ENCODE assay signal across 40 cellular contexts in genomic region chr5:136408996-136409395, GRCh38. TPM values are rescaled to one million over a fixed set of nuclear protein-coding genes. Genes with fewer than 3 reads are reported as not detected.
"Had no signal": no experiment of that assay in that cellular context is flagged by ENCODE, and none has a peak within 500 bp of the region (broad histone marks: within the 10 kb centered on the region; RNA-seq: fewer than 3 reads in every experiment).

No MANE protein-coding gene starts in this region.

- H3K27ac ChIP-seq: body of pancreas, brain microvascular endothelial cell, breast epithelium, cardiac muscle cell, VCaP had no signal

- FAIRE-seq: astrocyte, TTC549 had no signal

- H3K4me1 ChIP-seq: body of pancreas, breast epithelium had no signal

- H3K4me1 Mint-ChIP-seq: activated B cell treated with CpG ODN at 0.5 μM for 24 hours; activated CD4-positive, alpha-beta T cell treated with anti-CD3 and anti-CD28 coated beads, Interleukin-2, amount 10 ng/mL, durations not matched to agents 24 days and 14 days; activated naive CD4-positive, alpha-beta T cell treated with anti-CD3 and anti-CD28 coated beads, Interleukin-2, amount 10 ng/mL, durations not matched to agents 7 days and 5 days; activated naive CD4-positive, alpha-beta T cell treated with anti-CD3 and anti-CD28 coated beads, Interleukin-2, amount 50 U/mL, for 24 hours; activated naive CD8-positive, alpha-beta T cell treated with anti-CD3 and anti-CD28 coated beads, Interleukin-2, amount 10 ng/mL, durations not matched to agents 7 days and 5 days; activated naive CD8-positive, alpha-beta T cell treated with anti-CD3 and anti-CD28 coated beads, Interleukin-2, amount 50 U/mL, for 24 hours; central memory CD8-positive, alpha-beta T cell had no signal

- ATAC-seq: activated CD8-positive, alpha-beta T cell treated with anti-CD3 and anti-CD28 coated beads for 36 hours; activated naive CD8-positive, alpha-beta T cell treated with anti-CD3 and anti-CD28 coated beads, Interleukin-2, amount 50 U/mL, for 24 hours; body of pancreas had no signal

- H3K9me3 ChIP-seq: body of pancreas, breast epithelium had no signal

- H3K9me3 Mint-ChIP-seq: activated CD4-positive, alpha-beta T cell treated with anti-CD3 and anti-CD28 coated beads, Interleukin-2, amount 10 ng/mL, durations not matched to agents 24 days and 14 days; activated naive CD8-positive, alpha-beta T cell treated with anti-CD3 and anti-CD28 coated beads, Interleukin-2, amount 50 U/mL, for 24 hours had no signal

- H3K36me3 ChIP-seq: brain microvascular endothelial cell, breast epithelium, cardiac muscle cell had no signal

- H3K27ac Mint-ChIP-seq: activated B cell treated with CpG ODN at 0.5 μM for 24 hours; activated CD4-positive, alpha-beta memory T cell treated with anti-CD3 and anti-CD28 coated beads for 36 hours; activated CD4-positive, alpha-beta T cell treated with anti-CD3 and anti-CD28 coated beads, Interleukin-2, amount 10 ng/mL, durations not matched to agents 24 days and 14 days; activated CD8-positive, alpha-beta T cell treated with anti-CD3 and anti-CD28 coated beads for 36 hours; activated naive CD4-positive, alpha-beta T cell treated with anti-CD3 and anti-CD28 coated beads, Interleukin-2, amount 10 ng/mL, durations not matched to agents 7 days and 5 days; activated naive CD4-positive, alpha-beta T cell treated with anti-CD3 and anti-CD28 coated beads, Interleukin-2, amount 50 U/mL, for 24 hours; activated naive CD8-positive, alpha-beta T cell; activated naive CD8-positive, alpha-beta T cell treated with anti-CD3 and anti-CD28 coated beads, Interleukin-2, amount 10 ng/mL, durations not matched to agents 7 days and 5 days; activated naive CD8-positive, alpha-beta T cell treated with anti-CD3 and anti-CD28 coated beads, Interleukin-2, amount 50 U/mL, for 24 hours; activated T-helper 2 cell treated with anti-CD3 and anti-CD28 coated beads, Interferon-gamma antibody, Interleukin-2, Interleukin-4, amounts not matched to agents 10 μg/mL and 5 μg/mL and 100 μg/mL, durations not matched to agents 14 hours and 24 hours and 36 hours; T-helper 1 cell treated with Interleukin-12 subunit alpha and Interleukin-12 subunit beta and Interleukin-4 antibody, amounts not matched to agents 30 μg/mL and 1 μg/mL, for 36 hours; T-helper 2 cell treated with Interferon-gamma antibody and Interleukin-4, amounts not matched to agents 5 μg/mL and 100 μg/mL, for 36 hours had no signal

- H3K27me3 Mint-ChIP-seq: activated B cell treated with CpG ODN at 0.5 μM for 24 hours; activated CD4-positive, alpha-beta memory T cell treated with anti-CD3 and anti-CD28 coated beads for 36 hours; activated CD4-positive, alpha-beta T cell treated with anti-CD3 and anti-CD28 coated beads, Interleukin-2, amount 10 ng/mL, durations not matched to agents 24 days and 14 days; activated CD8-positive, alpha-beta T cell treated with anti-CD3 and anti-CD28 coated beads for 36 hours; activated naive CD4-positive, alpha-beta T cell treated with anti-CD3 and anti-CD28 coated beads, Interleukin-2, amount 10 ng/mL, durations not matched to agents 7 days and 5 days; activated naive CD4-positive, alpha-beta T cell treated with anti-CD3 and anti-CD28 coated beads, Interleukin-2, amount 50 U/mL, for 24 hours; activated naive CD8-positive, alpha-beta T cell; activated naive CD8-positive, alpha-beta T cell treated with anti-CD3 and anti-CD28 coated beads, Interleukin-2, amount 10 ng/mL, durations not matched to agents 7 days and 5 days; activated naive CD8-positive, alpha-beta T cell treated with anti-CD3 and anti-CD28 coated beads, Interleukin-2, amount 50 U/mL, for 24 hours; central memory CD8-positive, alpha-beta T cell had no signal

- H3K36me3 Mint-ChIP-seq: activated CD4-positive, alpha-beta memory T cell treated with anti-CD3 and anti-CD28 coated beads for 36 hours; activated naive CD4-positive, alpha-beta T cell treated with anti-CD3 and anti-CD28 coated beads, Interleukin-2, amount 10 ng/mL, durations not matched to agents 7 days and 5 days; activated naive CD4-positive, alpha-beta T cell treated with anti-CD3 and anti-CD28 coated beads, Interleukin-2, amount 50 U/mL, for 24 hours; activated naive CD8-positive, alpha-beta T cell; activated naive CD8-positive, alpha-beta T cell treated with anti-CD3 and anti-CD28 coated beads, Interleukin-2, amount 10 ng/mL, durations not matched to agents 7 days and 5 days had no signal

- H3K4me3 Mint-ChIP-seq: activated B cell treated with CpG ODN at 0.5 μM for 24 hours; activated CD4-positive, alpha-beta memory T cell treated with anti-CD3 and anti-CD28 coated beads for 36 hours; activated CD4-positive, alpha-beta T cell treated with anti-CD3 and anti-CD28 coated beads, Interleukin-2, amount 10 ng/mL, durations not matched to agents 24 days and 14 days; activated CD8-positive, alpha-beta T cell treated with anti-CD3 and anti-CD28 coated beads for 36 hours; activated naive CD4-positive, alpha-beta T cell treated with anti-CD3 and anti-CD28 coated beads, Interleukin-2, amount 10 ng/mL, durations not matched to agents 7 days and 5 days; activated naive CD4-positive, alpha-beta T cell treated with anti-CD3 and anti-CD28 coated beads, Interleukin-2, amount 50 U/mL, for 24 hours; activated naive CD8-positive, alpha-beta T cell; activated naive CD8-positive, alpha-beta T cell treated with anti-CD3 and anti-CD28 coated beads, Interleukin-2, amount 10 ng/mL, durations not matched to agents 7 days and 5 days; activated naive CD8-positive, alpha-beta T cell treated with anti-CD3 and anti-CD28 coated beads, Interleukin-2, amount 50 U/mL, for 24 hours; central memory CD8-positive, alpha-beta T cell; T-helper 1 cell treated with Interleukin-12 subunit alpha and Interleukin-12 subunit beta and Interleukin-4 antibody, amounts not matched to agents 30 μg/mL and 1 μg/mL, for 36 hours; T-helper 2 cell treated with Interferon-gamma antibody and Interleukin-4, amounts not matched to agents 5 μg/mL and 100 μg/mL, for 36 hours had no signal

- DNase-seq: activated B cell treated with CpG ODN at 0.5 μM for 24 hours; activated CD4-positive, alpha-beta memory T cell treated with anti-CD3 and anti-CD28 coated beads for 36 hours; activated CD4-positive, alpha-beta T cell treated with anti-CD3 and anti-CD28 coated beads for 4 hours; activated CD4-positive, alpha-beta T cell treated with anti-CD3 and anti-CD28 coated beads, Interleukin-2, amount 10 ng/mL, durations not matched to agents 24 days and 14 days; activated CD4-positive, alpha-beta T cell treated with anti-CD3 and anti-CD28 coated beads, Interleukin-2, amount 50 U/mL, for 1 hour; activated CD4-positive, alpha-beta T cell treated with anti-CD3 and anti-CD28 coated beads, Interleukin-2, amount 50 U/mL, for 4 hours; activated CD4-positive, CD25-positive, alpha-beta regulatory T cell treated with anti-CD3 and anti-CD28 coated beads, Interleukin-2, amount 50 U/mL, for 72 hours; activated CD8-positive, alpha-beta memory T cell treated with anti-CD3 and anti-CD28 coated beads, Interleukin-2, amount 50 U/mL, for 4 hours; activated CD8-positive, alpha-beta T cell treated with anti-CD3 and anti-CD28 coated beads for 36 hours; activated effector memory CD4-positive, alpha-beta T cell treated with Interleukin-2 at 50 U/mL for 16 hours; activated gamma-delta T cell; activated naive CD4-positive, alpha-beta T cell treated with anti-CD3 and anti-CD28 coated beads, Interleukin-2, amount 10 ng/mL, durations not matched to agents 7 days and 5 days; activated naive CD4-positive, alpha-beta T cell treated with Interleukin-2 at 50 U/mL for 16 hours; activated naive CD8-positive, alpha-beta T cell treated with anti-CD3 and anti-CD28 coated beads, Interleukin-2, amount 10 ng/mL, durations not matched to agents 7 days and 5 days; activated naive CD8-positive, alpha-beta T cell treated with anti-CD3 and anti-CD28 coated beads, Interleukin-2, amount 50 U/mL, for 24 hours; activated T-cell treated with anti-CD3 and anti-CD28 coated beads for 4 hours; activated T-cell treated with anti-CD3 and anti-CD28 coated beads, Interleukin-2, amount 50 U/mL, for 1 hour; activated T-cell treated with anti-CD3 and anti-CD28 coated beads, Interleukin-2, amount 50 U/mL, for 48 hours; amniotic stem cell; aorta; body of pancreas; brain microvascular endothelial cell; caudate nucleus; cerebellar nuclear complex; T-helper 1 cell; T-helper 2 cell; T-helper 9 cell had no signal

- H3K4me3 ChIP-seq: body of pancreas, breast epithelium, cardiac muscle cell had no signal

- H3K27me3 ChIP-seq: body of pancreas, brain microvascular endothelial cell, breast epithelium, cardiac muscle cell had no signal

RNA-seq across cellular contexts. Expression of gene TRPC7, which starts 43.7 kb away (rescaled TPM):
- total RNA-seq: activated B cell treated with CpG ODN at 0.5 μM for 24 hours; activated CD4-positive, alpha-beta memory T cell treated with anti-CD3 and anti-CD28 coated beads for 36 hours; activated CD4-positive, alpha-beta T cell treated with anti-CD3 and anti-CD28 coated beads, Interleukin-2, amount 10 ng/mL, durations not matched to agents 24 days and 14 days; activated CD8-positive, alpha-beta memory T cell treated with anti-CD3 and anti-CD28 coated beads for 36 hours; activated CD8-positive, alpha-beta T cell treated with anti-CD3 and anti-CD28 coated beads for 36 hours; activated naive CD8-positive, alpha-beta T cell treated with anti-CD3 and anti-CD28 coated beads, Interleukin-2, amount 10 ng/mL, durations not matched to agents 7 days and 5 days; activated T-helper 2 cell treated with anti-CD3 and anti-CD28 coated beads, Interferon-gamma antibody, Interleukin-2, Interleukin-4, amounts not matched to agents 10 μg/mL and 5 μg/mL and 100 μg/mL, durations not matched to agents 14 hours and 24 hours and 36 hours; aorta; astrocyte; body of pancreas; breast epithelium; cardiac muscle cell had no signal
- polyA plus RNA-seq: adipose tissue, aorta, cardiac muscle cell had no signal
